Comparison of ENCODE assay signal across 10 cellular contexts in genomic region chr16:11672206-11673090, GRCh38. TPM values are rescaled to one million over a fixed set of nuclear protein-coding genes. Genes with fewer than 3 reads are reported as not detected.
A peak's percentile ranks its signal among the peaks of the same experiment; 100 is the strongest.
DNase-seq lines count a peak whose midpoint lies in the region; ATAC-seq and TF ChIP-seq lines count a peak whose summit lies in the region.
"Had no signal": no experiment of that assay in that cellular context is flagged by ENCODE, and none has a peak within 500 bp of the region (broad histone marks: within the 10 kb centered on the region; RNA-seq: fewer than 3 reads in every experiment).

No MANE protein-coding gene starts in this region.

- intact Hi-C loops in vagina (cut with DNase I) = no loop called here

- TF ChIP-seq RAD21 in liver (IDR thresholded peaks at IDR 0.05) = no peak

- H3K4me3 ChIP-seq in liver (ENCODE audit: low read depth in 1 of 3, low read length in 3 of 3) = no peak overlapping the region
- no peak overlapping the region for H3K4me3 ChIP-seq in vagina

- H3K27me3 ChIP-seq in liver (ENCODE audit: control insufficient read depth in 4 of 4, insufficient read depth in 4 of 4, low read length in 3 of 4) = no peaks in the 10 kb centered on the region
- H3K27me3 ChIP-seq in vagina = no peaks in the 10 kb centered on the region

- WGBS in liver = 85% methylated on average over 25 of the region's 25 CpGs

- no peak for TF ChIP-seq POLR2A in vagina (IDR thresholded peaks at IDR 0.05)

- H3K9me3 ChIP-seq in liver (ENCODE audit: control insufficient read depth in 4 of 4, low read length in 3 of 4) (no peaks in the 10 kb centered on the region), vagina (no peaks in the 10 kb centered on the region)

- peaks cover 6 to 61% (median 16%) of the 10 kb centered on the region in 4 donors for H3K4me1 ChIP-seq in liver (ENCODE audit: control insufficient read depth in 4 of 4, insufficient read depth in 4 of 4, low read length in 3 of 4)
- peaks cover 87% of the 10 kb centered on the region for H3K4me1 ChIP-seq in vagina

- peak in 4 of 6 experiments; percentile 32 to 59 (median 45) for DNase-seq in stimulated activated naive CD4-positive, alpha-beta T cell (lab: John Stamatoyannopoulos, UW)
- no peak for DNase-seq in stimulated activated naive CD4-positive, alpha-beta T cell treated with Interleukin-2 at 50 U/mL for 16 hours (lab: John Stamatoyannopoulos, UW)
- DNase-seq in UCSD-AML1 (lab: John Stamatoyannopoulos, UW; ENCODE audit: unreplicated experiment) (peak; percentile 58), vagina (ENCODE audit: extremely low spot score in 2 of 2) (no peak), NCI-H1105 (lab: John Stamatoyannopoulos, UW) (no peak)
- DNase-seq: NCI-H1417 treated with DMSO at 0.1 percent for 48 hours had no signal

- H3K9ac ChIP-seq in liver (ENCODE audit: low read depth in 1 of 2, low read length in 2 of 2) = no peak overlapping the region

- peak overlapping the region; percentile 26 to 55 for H3K27ac ChIP-seq in liver (ENCODE audit: low read depth in 1 of 2, low read length in 2 of 2)
- H3K27ac ChIP-seq in vagina = peak overlapping the region; percentile 15
- H3K27ac ChIP-seq: epithelial cell of prostate had no signal

- peaks cover 0 to 6% (median 0%) of the 10 kb centered on the region in 4 donors for H3K36me3 ChIP-seq in liver (ENCODE audit: control insufficient read depth in 4 of 4, insufficient read depth in 3 of 4, low read depth in 1 of 4, low read length in 3 of 4)
- H3K36me3 ChIP-seq in vagina = peaks cover 0 to 16% of the 10 kb centered on the region in 2 donors

- no peak for ATAC-seq in HG03354 (IDR thresholded peaks at IDR 0.05; ENCODE audit: poor library complexity, severe bottlenecking, unreplicated experiment)
- ATAC-seq in GM21390 (IDR thresholded peaks at IDR 0.05; ENCODE audit: unreplicated experiment) = no peak

- TF ChIP-seq CTCF in liver (IDR thresholded peaks at IDR 0.05; ENCODE audit: low read depth, low read length, missing input control) (no peak), vagina (IDR thresholded peaks at IDR 0.05) (no peak)

TF ChIP-seq in liver, 16 proteins besides CTCF, POLR2A, EP300 and RAD21:
- TF ChIP-seq HNF4G (IDR thresholded peaks at IDR 0.05) (no peak), NR2F2 (IDR thresholded peaks at IDR 0.05) (peak; percentile 12), FOXA2 (IDR thresholded peaks at IDR 0.05) (no peak), RXRA (IDR thresholded peaks at IDR 0.05) (peak in 1 of 2 donors; percentile 13), ATF3 (IDR thresholded peaks at IDR 0.05) (no peak), GABPA (IDR thresholded peaks at IDR 0.05 in 1 of 2, conservative IDR thresholded peaks at IDR 0.05 in 1 of 2) (no peak), EGR1 (IDR thresholded peaks at IDR 0.05; ENCODE audit: low read depth in 2 of 2) (no peak), YY1 (IDR thresholded peaks at IDR 0.05) (no peak)

RNA-seq across cellular contexts. Expression of gene SNN, which starts 4.2 kb away (rescaled TPM):
- total RNA-seq in liver (1 to 10 TPM; 5.7 to 6.2 TPM), vagina (23.1 TPM)
- 1 to 10 TPM; 2.5 to 5.0 TPM for polyA plus RNA-seq in liver

Comparison
In these comparisons a context has a peak if more than half of its experiments do, and no peak if none do; other contexts are left out.
1. DNase-seq: peak in stimulated activated naive CD4-positive, alpha-beta T cell (4 of 6) and UCSD-AML1 (single experiment); none in stimulated activated naive CD4-positive, alpha-beta T cell treated with Interleukin-2 at 50 U/mL for 16 hours (single experiment), vagina (0 of 2) and NCI-H1105 (single experiment).